In genomic region chr9:137406876-137407589, GRCh38 we compare ENCODE assay signal across 1 cellular context.
TF ChIP-seq lines count a peak whose summit lies in the region.

No MANE protein-coding gene starts in this region.

TF ChIP-seq in HepG2, 621 proteins besides CTCF, POLR2A, EP300 and RAD21 (continues in another document):
- TF ChIP-seq SATB2 (CRISPR knock-in tag; IDR thresholded peaks at IDR 0.05), result no peak
- no peak for TF ChIP-seq ZEB1 (IDR thresholded peaks at IDR 0.05; ENCODE audit: insufficient replicate concordance, low read depth)
- TF ChIP-seq PCBP1 (IDR thresholded peaks at IDR 0.05; ENCODE audit: borderline replicate concordance, low read depth, low read length), result no peak
- TF ChIP-seq KLF12 (CRISPR knock-in tag; IDR thresholded peaks at IDR 0.05; ENCODE audit: borderline replicate concordance), result peak; percentile 55; the same call in 1 of the 2 replicates
- no peak for TF ChIP-seq NBN (conservative IDR thresholded peaks at IDR 0.05)
- TF ChIP-seq SOX5 (CRISPR knock-in tag; IDR thresholded peaks at IDR 0.05; ENCODE audit: borderline replicate concordance), result no peak
- TF ChIP-seq POGK (CRISPR knock-in tag; conservative IDR thresholded peaks at IDR 0.05), result peak; percentile 49; the same call in 1 of the 2 replicates
- no peak for TF ChIP-seq HNRNPUL1 (IDR thresholded peaks at IDR 0.05; ENCODE audit: low read depth, low read length)
- TF ChIP-seq TOE1 (CRISPR knock-in tag; IDR thresholded peaks at IDR 0.05), result no peak
- TF ChIP-seq HOXA5 (CRISPR knock-in tag; IDR thresholded peaks at IDR 0.05), result peak; percentile 57; the same call in 1 of the 2 replicates
- no peak for TF ChIP-seq ZNF350 (CRISPR knock-in tag; IDR thresholded peaks at IDR 0.05; ENCODE audit: borderline replicate concordance, low read depth)
- TF ChIP-seq ZBTB2 (CRISPR knock-in tag; IDR thresholded peaks at IDR 0.05; ENCODE audit: low read depth), result no peak
- TF ChIP-seq ZBTB43 (CRISPR knock-in tag; conservative IDR thresholded peaks at IDR 0.05), result no peak
- TF ChIP-seq ZSCAN9 (CRISPR knock-in tag; IDR thresholded peaks at IDR 0.05; ENCODE audit: borderline replicate concordance), result no peak
- 0 out of 2 replicates have a peak, but pooled peaks have one; percentile 16 for TF ChIP-seq MEIS2 (CRISPR knock-in tag; IDR thresholded peaks at IDR 0.05)
- 0 out of 2 replicates have a peak, but pooled peaks have one; percentile 32 for TF ChIP-seq ZNF678 (CRISPR knock-in tag; IDR thresholded peaks at IDR 0.05)
- no peak for TF ChIP-seq ZNF597 (CRISPR knock-in tag; IDR thresholded peaks at IDR 0.05)
- no peak for TF ChIP-seq ZBTB37 (CRISPR knock-in tag; IDR thresholded peaks at IDR 0.05)
- TF ChIP-seq RBFOX2 (IDR thresholded peaks at IDR 0.05; ENCODE audit: low read depth, low read length), result no peak
- no peak for TF ChIP-seq ISX (CRISPR knock-in tag; conservative IDR thresholded peaks at IDR 0.05)
- TF ChIP-seq ZNF724P (CRISPR knock-in tag; IDR thresholded peaks at IDR 0.05; ENCODE audit: borderline replicate concordance), result peak; percentile 54; the same call in 1 of the 2 replicates
- TF ChIP-seq IKZF4 (CRISPR knock-in tag; IDR thresholded peaks at IDR 0.05; ENCODE audit: borderline replicate concordance, low read depth, not compliant biosample characterization), result no peak
- no peak for TF ChIP-seq PAF1 (CRISPR knock-in tag; IDR thresholded peaks at IDR 0.05)
- no peak for TF ChIP-seq FOXK1 (CRISPR knock-in tag; IDR thresholded peaks at IDR 0.05; ENCODE audit: borderline replicate concordance, low read depth)
- TF ChIP-seq STAT6 (CRISPR knock-in tag; IDR thresholded peaks at IDR 0.05; ENCODE audit: borderline replicate concordance), result no peak
- no peak for TF ChIP-seq FOSL2 (CRISPR knock-in tag; IDR thresholded peaks at IDR 0.05)
- no peak for TF ChIP-seq ZUFSP (CRISPR knock-in tag; IDR thresholded peaks at IDR 0.05; ENCODE audit: borderline replicate concordance)
- no peak for TF ChIP-seq ZNF652 (CRISPR knock-in tag; IDR thresholded peaks at IDR 0.05; ENCODE audit: borderline replicate concordance, low read depth)
- TF ChIP-seq SOX6 (IDR thresholded peaks at IDR 0.05), result no peak
- peak; percentile 34 for TF ChIP-seq SOX6 (CRISPR knock-in tag; IDR thresholded peaks at IDR 0.05)
- no peak for TF ChIP-seq ZSCAN30 (CRISPR knock-in tag; IDR thresholded peaks at IDR 0.05)
- TF ChIP-seq ZSCAN5A (CRISPR knock-in tag; IDR thresholded peaks at IDR 0.05; ENCODE audit: borderline replicate concordance), result 0 out of 2 replicates have a peak, but pooled peaks have one; percentile 23
- no peak for TF ChIP-seq KAT7 (CRISPR knock-in tag; IDR thresholded peaks at IDR 0.05; ENCODE audit: borderline replicate concordance)
- TF ChIP-seq KDM2A (CRISPR knock-in tag; IDR thresholded peaks at IDR 0.05; ENCODE audit: borderline replicate concordance, low read depth), result peak; percentile 53; the same call in 1 of the 2 replicates
- TF ChIP-seq E2F5 (CRISPR knock-in tag; conservative IDR thresholded peaks at IDR 0.05), result no peak
- TF ChIP-seq XBP1 (CRISPR knock-in tag; IDR thresholded peaks at IDR 0.05), result no peak
- TF ChIP-seq E2F1 (CRISPR knock-in tag; IDR thresholded peaks at IDR 0.05), result 0 out of 2 replicates have a peak, but pooled peaks have one; percentile 14
- no peak for TF ChIP-seq BORCS8-MEF2B (CRISPR knock-in tag; IDR thresholded peaks at IDR 0.05)
- TF ChIP-seq RCOR2 (CRISPR knock-in tag; IDR thresholded peaks at IDR 0.05), result no peak
- TF ChIP-seq ZNF430 (CRISPR knock-in tag; IDR thresholded peaks at IDR 0.05), result no peak; the same call in 1 of the 2 replicates
- TF ChIP-seq HMG20A (CRISPR knock-in tag; IDR thresholded peaks at IDR 0.05; ENCODE audit: borderline replicate concordance), result no peak
- TF ChIP-seq ARID4A (CRISPR knock-in tag; IDR thresholded peaks at IDR 0.05; ENCODE audit: borderline replicate concordance), result peak; percentile 49; the same call in 1 of the 2 replicates
- TF ChIP-seq FLYWCH1 (CRISPR knock-in tag; IDR thresholded peaks at IDR 0.05), result no peak
